ENCODE assay signal across 8 cellular contexts in the genomic region with DNA sequence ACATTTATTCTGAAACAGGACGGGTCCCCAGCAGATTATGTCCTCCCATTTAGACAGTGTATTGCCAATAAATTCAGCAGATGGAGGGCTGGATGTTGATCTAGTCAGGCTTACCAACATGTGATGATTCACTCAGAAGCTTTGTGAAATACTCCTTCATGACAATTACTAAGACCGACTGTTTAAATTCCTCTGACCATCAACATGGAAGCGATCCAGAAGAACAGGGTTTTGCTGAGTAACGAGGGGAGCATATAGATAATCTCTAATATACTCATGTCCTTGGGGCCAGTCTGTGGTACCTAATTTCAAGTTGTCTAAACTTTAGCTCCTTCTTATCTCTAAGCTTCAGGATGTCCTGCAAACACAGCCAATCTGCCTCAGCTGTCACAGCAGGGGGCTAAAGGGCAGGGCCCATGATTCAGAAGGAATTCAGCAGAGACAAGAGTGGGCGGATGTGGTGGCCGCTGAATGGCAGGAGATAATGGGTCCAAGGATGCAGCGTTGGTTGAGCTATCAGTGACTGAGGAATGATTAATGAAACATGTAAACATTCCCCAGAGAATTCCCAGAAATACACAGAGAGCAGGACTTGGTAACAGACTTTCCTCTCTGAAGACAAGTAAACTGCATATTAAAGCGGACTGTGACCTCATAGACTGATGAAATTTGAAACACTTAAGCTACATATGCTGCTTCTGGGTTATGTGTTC.
DNase-seq lines count a peak whose midpoint lies in the region; ATAC-seq and TF ChIP-seq lines count a peak whose summit lies in the region.

No MANE protein-coding gene starts in this region.

- H3K27me3 Mint-ChIP-seq in osteocyte (ENCODE audit: unreplicated experiment) = no peaks in the 10 kb centered on the region
- no peaks in the 10 kb centered on the region for H3K27me3 Mint-ChIP-seq in activated T-helper 17 cell treated with anti-CD3 and anti-CD28 coated beads, Interleukin-2, amount 50 U/mL, for 72 hours

- TF ChIP-seq CTCF in Peyer's patch (IDR thresholded peaks at IDR 0.05) = no peak
- TF ChIP-seq CTCF in fibroblast of mammary gland (conservative IDR thresholded peaks at IDR 0.05; ENCODE audit: control insufficient read depth, insufficient read depth, low read depth, low read length) = no peak
- no peak for TF ChIP-seq CTCF in osteocyte (IDR thresholded peaks at IDR 0.05)

- no peaks in the 10 kb centered on the region for H3K79me2 ChIP-seq in GM23248 (ENCODE audit: insufficient read depth)

- H3F3A ChIP-seq in GM23248 (ENCODE audit: insufficient read depth) = peaks cover 19% of the 10 kb centered on the region

- H3K27ac Mint-ChIP-seq in osteocyte (ENCODE audit: unreplicated experiment) = peak overlapping the region; percentile 94
- H3K27ac Mint-ChIP-seq in activated T-helper 17 cell treated with anti-CD3 and anti-CD28 coated beads, Interleukin-2, amount 50 U/mL, for 72 hours = no peak overlapping the region

- no peaks in the 10 kb centered on the region for H3K9me3 ChIP-seq in GM23248 (ENCODE audit: low read depth)
- no peaks in the 10 kb centered on the region for H3K9me3 ChIP-seq in Peyer's patch

- no peaks in the 10 kb centered on the region for H3K27me3 ChIP-seq in GM23248 (replicated peaks; ENCODE audit: insufficient read depth)
- H3K27me3 ChIP-seq in Peyer's patch = no peaks in the 10 kb centered on the region

- H3K9ac ChIP-seq in GM23248 = peak overlapping the region; percentile 53

- H2AFZ ChIP-seq in GM23248 = no peak overlapping the region

- H3K4me2 ChIP-seq in GM23248 (ENCODE audit: unreplicated experiment) = peak overlapping the region; percentile 68

- H3K4me3 Mint-ChIP-seq in osteocyte (ENCODE audit: unreplicated experiment) = no peak overlapping the region
- no peak overlapping the region for H3K4me3 Mint-ChIP-seq in activated T-helper 17 cell treated with anti-CD3 and anti-CD28 coated beads, Interleukin-2, amount 50 U/mL, for 72 hours

- no peak for TF ChIP-seq POLR2A in Peyer's patch (IDR thresholded peaks at IDR 0.05)

- peak overlapping the region; percentile 21; the same call in 1 of the 2 replicates for H3K4me3 ChIP-seq in GM23248
- H3K4me3 ChIP-seq in Peyer's patch = no peak overlapping the region
- no peak overlapping the region for H3K4me3 ChIP-seq in fibroblast of mammary gland (ENCODE audit: control insufficient read depth, low read depth, low read length)

- no peaks in the 10 kb centered on the region for H3K9me3 Mint-ChIP-seq in osteocyte (ENCODE audit: unreplicated experiment)
- H3K9me3 Mint-ChIP-seq in activated T-helper 17 cell treated with anti-CD3 and anti-CD28 coated beads, Interleukin-2, amount 50 U/mL, for 72 hours = no peaks in the 10 kb centered on the region

- no peak for ATAC-seq in GM21367 (IDR thresholded peaks at IDR 0.05; ENCODE audit: unreplicated experiment)
- ATAC-seq in activated T-helper 17 cell treated with anti-CD3 and anti-CD28 coated beads, Interleukin-2, amount 50 U/mL, for 72 hours (replicated peaks) = no peak
- no peak for ATAC-seq in HG03342 (IDR thresholded peaks at IDR 0.05; ENCODE audit: unreplicated experiment)

- peaks cover 21% of the 10 kb centered on the region for H3K4me1 Mint-ChIP-seq in osteocyte (ENCODE audit: unreplicated experiment)
- peaks cover 16% of the 10 kb centered on the region for H3K4me1 Mint-ChIP-seq in activated T-helper 17 cell treated with anti-CD3 and anti-CD28 coated beads, Interleukin-2, amount 50 U/mL, for 72 hours

- no peaks in the 10 kb centered on the region for H3K36me3 Mint-ChIP-seq in osteocyte (ENCODE audit: unreplicated experiment)
- H3K36me3 Mint-ChIP-seq in activated T-helper 17 cell treated with anti-CD3 and anti-CD28 coated beads, Interleukin-2, amount 50 U/mL, for 72 hours (ENCODE audit: low read depth) = no peaks in the 10 kb centered on the region

- whole genome bisulfite sequencing in GM23248 (ENCODE audit: low coverage in 1 of 2, low lambda C conversion rate in 2 of 2, missing lambda C conversion rate in 2 of 2), 2 experiments = 0 to 1% methylated on average over 8 of the region's 8 CpGs

- in situ Hi-C loops in GM23248 (cut with MboI) = no loop called here

- H3K9me2 ChIP-seq in GM23248 (ENCODE audit: insufficient read depth) = no peaks in the 10 kb centered on the region

- H3K36me3 ChIP-seq in GM23248 (ENCODE audit: low read depth) = no peaks in the 10 kb centered on the region
- no peaks in the 10 kb centered on the region for H3K36me3 ChIP-seq in Peyer's patch

- H3K27ac ChIP-seq in GM23248 = peak overlapping the region; percentile 87
- peak overlapping the region in 3 of 4 donors; percentile 33 to 68 (median 46) for H3K27ac ChIP-seq in Peyer's patch

- H3K4me1 ChIP-seq in GM23248 (ENCODE audit: insufficient read depth) (peaks cover 25% of the 10 kb centered on the region), Peyer's patch (no peaks in the 10 kb centered on the region)

- no peaks in the 10 kb centered on the region for H4K20me1 ChIP-seq in GM23248 (ENCODE audit: insufficient read depth)

- DNase-seq in GM23248 = peak; percentile 96
- DNase-seq in Peyer's patch = peak in 1 of 3 donors; percentile 58
- DNase-seq in fibroblast of mammary gland (ENCODE audit: low read depth) = peak; percentile 99
- peak; percentile 88 for DNase-seq in osteocyte (ENCODE audit: extremely low spot score, unreplicated experiment)
- DNase-seq in germinal center (ENCODE audit: low spot score) = no peak
